In the genomic region with DNA sequence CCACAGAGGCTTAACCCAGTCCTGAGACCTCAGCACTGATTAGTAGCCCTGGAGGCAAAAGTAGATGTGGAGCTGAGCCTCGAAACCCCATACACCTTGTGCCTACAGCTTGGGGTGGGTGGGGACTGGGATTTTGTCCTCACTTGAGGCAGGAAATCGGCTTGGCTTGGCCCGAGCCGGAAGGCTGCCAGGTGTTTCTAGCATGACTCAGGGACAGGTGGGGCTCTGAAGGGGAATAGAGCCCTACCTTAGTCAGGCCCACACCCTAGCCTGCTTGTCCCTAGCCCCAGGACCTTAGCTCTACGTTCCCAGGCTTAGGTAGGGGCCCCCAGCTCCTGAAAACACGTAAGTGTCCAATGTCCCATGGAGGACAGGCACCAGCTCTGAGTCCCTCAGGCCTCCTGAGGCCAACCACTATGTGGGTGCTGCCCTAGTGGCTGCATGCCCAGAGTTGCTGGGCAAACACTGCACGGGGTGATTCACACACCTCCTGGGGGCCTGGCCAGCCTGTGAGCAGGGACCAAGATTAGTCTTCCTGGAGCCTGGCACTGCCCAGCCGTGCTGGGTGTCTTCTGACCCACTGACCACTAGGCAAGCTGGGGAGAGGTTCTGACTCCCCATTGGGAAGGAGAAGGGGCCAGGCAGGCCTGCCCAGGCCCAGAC, we compare ENCODE assay signal across 1 cellular context.
TF ChIP-seq lines count a peak whose summit lies in the region.

No MANE protein-coding gene starts in this region.

TF ChIP-seq in Ishikawa, 13 proteins besides CTCF, POLR2A, EP300 and RAD21 (continued from another document):
- TF ChIP-seq, protein P1, sequence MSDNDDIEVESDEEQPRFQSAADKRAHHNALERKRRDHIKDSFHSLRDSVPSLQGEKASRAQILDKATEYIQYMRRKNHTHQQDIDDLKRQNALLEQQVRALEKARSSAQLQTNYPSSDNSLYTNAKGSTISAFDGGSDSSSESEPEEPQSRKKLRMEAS (IDR thresholded peaks at IDR 0.05) = peak; percentile 87
- no peak for TF ChIP-seq TAF1 (IDR thresholded peaks at IDR 0.05; ENCODE audit: low read depth)
